ENCODE assay signal across 1 cellular context in genomic region chr2:15560988-15561573, GRCh38.
TF ChIP-seq lines count a peak whose summit lies in the region.

NBAS (minus strand) TSS chr2:15561334; CDS start chr2:15561304, 30 bp downstream.

TF ChIP-seq in HepG2, 621 proteins besides CTCF, POLR2A, EP300 and RAD21 (continued from another document and continues in another):
- 0 out of 2 replicates have a peak, but pooled peaks have one; percentile 83 for TF ChIP-seq ZNF34 (CRISPR knock-in tag; IDR thresholded peaks at IDR 0.05; ENCODE audit: borderline replicate concordance)
- TF ChIP-seq FIP1L1 (IDR thresholded peaks at IDR 0.05; ENCODE audit: borderline replicate concordance, insufficient read depth, low read depth, low read length): peak; percentile 84; the same call in 1 of the 2 replicates
- 0 out of 2 replicates have a peak, but pooled peaks have one; percentile 27 for TF ChIP-seq ZNF430 (CRISPR knock-in tag; IDR thresholded peaks at IDR 0.05)
- TF ChIP-seq GRHL1 (CRISPR knock-in tag; conservative IDR thresholded peaks at IDR 0.05): no peak
- peak; percentile 61 for TF ChIP-seq FOXA3 (CRISPR knock-in tag; IDR thresholded peaks at IDR 0.05)
- TF ChIP-seq PHB2 (IDR thresholded peaks at IDR 0.05; ENCODE audit: partially characterized antibody): no peak
- TF ChIP-seq MLLT10 (CRISPR knock-in tag; IDR thresholded peaks at IDR 0.05): no peak
- 0 out of 2 replicates have a peak, but pooled peaks have one; percentile 56 for TF ChIP-seq ZNF24 (IDR thresholded peaks at IDR 0.05)
- TF ChIP-seq ZNF317 (CRISPR knock-in tag; IDR thresholded peaks at IDR 0.05): no peak
- TF ChIP-seq ZNF704 (CRISPR knock-in tag; IDR thresholded peaks at IDR 0.05; ENCODE audit: borderline replicate concordance): no peak
- TF ChIP-seq ZNF205 (CRISPR knock-in tag; IDR thresholded peaks at IDR 0.05): 0 out of 2 replicates have a peak, but pooled peaks have one; percentile 25
- TF ChIP-seq REL (CRISPR knock-in tag; conservative IDR thresholded peaks at IDR 0.05): no peak
- no peak for TF ChIP-seq THAP8 (CRISPR knock-in tag; IDR thresholded peaks at IDR 0.05; ENCODE audit: borderline replicate concordance)
- peak; percentile 97 for TF ChIP-seq ZMYM4 (CRISPR knock-in tag; IDR thresholded peaks at IDR 0.05)
- no peak for TF ChIP-seq ZNF512B (CRISPR knock-in tag; IDR thresholded peaks at IDR 0.05; ENCODE audit: borderline replicate concordance)
- peak; percentile 90 for TF ChIP-seq PHF20 (CRISPR knock-in tag; IDR thresholded peaks at IDR 0.05)
- TF ChIP-seq ZNF782 (CRISPR knock-in tag; IDR thresholded peaks at IDR 0.05; ENCODE audit: borderline replicate concordance): peak; percentile 74; the same call in 1 of the 2 replicates
- peak; percentile 10; the same call in 1 of the 2 replicates for TF ChIP-seq KDM4B (CRISPR knock-in tag; IDR thresholded peaks at IDR 0.05)
- no peak for TF ChIP-seq MTF1 (CRISPR knock-in tag; IDR thresholded peaks at IDR 0.05)
- TF ChIP-seq TGIF2 (CRISPR knock-in tag; IDR thresholded peaks at IDR 0.05): peak; percentile 84
- TF ChIP-seq TBX3 (IDR thresholded peaks at IDR 0.05; ENCODE audit: borderline replicate concordance): no peak
- TF ChIP-seq NR2F2 (IDR thresholded peaks at IDR 0.05; ENCODE audit: borderline replicate concordance, low read depth): 0 out of 2 replicates have a peak, but pooled peaks have one; percentile 23
- no peak for TF ChIP-seq CEBPB (IDR thresholded peaks at IDR 0.05; ENCODE audit: borderline replicate concordance, low read depth, low read length)
- no peak for TF ChIP-seq HMGA1 (CRISPR knock-in tag; conservative IDR thresholded peaks at IDR 0.05)
- peak; percentile 80 for TF ChIP-seq ZNF619 (CRISPR knock-in tag; IDR thresholded peaks at IDR 0.05)
- 0 out of 2 replicates have a peak, but pooled peaks have one; percentile 41 for TF ChIP-seq ZFP36L1 (CRISPR knock-in tag; IDR thresholded peaks at IDR 0.05)
- TF ChIP-seq MIER2 (CRISPR knock-in tag; IDR thresholded peaks at IDR 0.05): peak; percentile 64; the same call in 1 of the 2 replicates
- TF ChIP-seq ZBTB2 (CRISPR knock-in tag; IDR thresholded peaks at IDR 0.05; ENCODE audit: low read depth): no peak
- TF ChIP-seq HMG20B (CRISPR knock-in tag; conservative IDR thresholded peaks at IDR 0.05): 0 out of 2 replicates have a peak, but pooled peaks have one; percentile 65
- no peak for TF ChIP-seq ZNF354B (CRISPR knock-in tag; IDR thresholded peaks at IDR 0.05)
- peak; percentile 52; the same call in 1 of the 2 replicates for TF ChIP-seq ZBTB26 (CRISPR knock-in tag; IDR thresholded peaks at IDR 0.05; ENCODE audit: borderline replicate concordance)
- peak; percentile 60; the same call in 1 of the 2 replicates for TF ChIP-seq KAT7 (CRISPR knock-in tag; IDR thresholded peaks at IDR 0.05; ENCODE audit: borderline replicate concordance)
- TF ChIP-seq MBNL3 (CRISPR knock-in tag; conservative IDR thresholded peaks at IDR 0.05): no peak
- TF ChIP-seq ZNF770 (CRISPR knock-in tag; IDR thresholded peaks at IDR 0.05): no peak; the same call in 1 of the 2 replicates
- peak; percentile 45; the same call in 1 of the 2 replicates for TF ChIP-seq MEIS1 (CRISPR knock-in tag; IDR thresholded peaks at IDR 0.05; ENCODE audit: borderline replicate concordance)
- no peak; the same call in 1 of the 2 replicates for TF ChIP-seq GMEB1 (CRISPR knock-in tag; IDR thresholded peaks at IDR 0.05; ENCODE audit: borderline replicate concordance)
- no peak for TF ChIP-seq ADNP (CRISPR knock-in tag; IDR thresholded peaks at IDR 0.05)
- TF ChIP-seq SRSF4 (IDR thresholded peaks at IDR 0.05; ENCODE audit: low read depth, low read length, poor library complexity, severe bottlenecking): no peak
- TF ChIP-seq PPARG (CRISPR knock-in tag; conservative IDR thresholded peaks at IDR 0.05): 0 out of 2 replicates have a peak, but pooled peaks have one; percentile 25
- no peak for TF ChIP-seq FLYWCH1 (CRISPR knock-in tag; IDR thresholded peaks at IDR 0.05)
- peak; percentile 73 for TF ChIP-seq ZKSCAN1 (IDR thresholded peaks at IDR 0.05; ENCODE audit: low read length)
- TF ChIP-seq E2F5 (CRISPR knock-in tag; conservative IDR thresholded peaks at IDR 0.05): no peak
- TF ChIP-seq HOXA3 (CRISPR knock-in tag; IDR thresholded peaks at IDR 0.05): peak; percentile 86
- no peak for TF ChIP-seq MYPOP (CRISPR knock-in tag; IDR thresholded peaks at IDR 0.05)
- TF ChIP-seq ZNF710 (CRISPR knock-in tag; IDR thresholded peaks at IDR 0.05; ENCODE audit: borderline replicate concordance): peak; percentile 43; the same call in 1 of the 2 replicates
- peak; percentile 67; the same call in 1 of the 2 replicates for TF ChIP-seq ISL2 (CRISPR knock-in tag; IDR thresholded peaks at IDR 0.05)
- no peak for TF ChIP-seq BRCA1 (CRISPR knock-in tag; IDR thresholded peaks at IDR 0.05)
- no peak for TF ChIP-seq ZNF549 (CRISPR knock-in tag; IDR thresholded peaks at IDR 0.05)
